In genomic region chr12:120264086-120264485, GRCh38 we compare ENCODE assay signal across 8 cellular contexts. TPM values are rescaled to one million over a fixed set of nuclear protein-coding genes. Genes with fewer than 3 reads are reported as not detected.
DNase-seq lines count a peak whose midpoint lies in the region; ATAC-seq and TF ChIP-seq lines count a peak whose summit lies in the region.

No MANE protein-coding gene starts in this region.

- DNase-seq in G401 (ENCODE audit: low spot score), result peak; percentile 34
- DNase-seq in adipocyte (ENCODE audit: low read depth), result peak; percentile 39
- peak in 2 of 3 donors; percentile 16 to 54 for DNase-seq in right cardiac atrium
- no peak for DNase-seq in sigmoid colon
- DNase-seq in NCI-H187 (lab: John Stamatoyannopoulos, UW), result no peak
- no peak for DNase-seq in DMS79 (lab: John Stamatoyannopoulos, UW)
- DNase-seq in NCI-H526 treated with DMSO at 0.1 percent for 48 hours (lab: John Stamatoyannopoulos, UW), result no peak

- H3K27me3 ChIP-seq in adipocyte (replicated peaks; ENCODE audit: control insufficient read depth, insufficient read depth, low read length) (no peaks in the 10 kb centered on the region), right cardiac atrium (ENCODE audit: control insufficient read depth, insufficient read depth) (no peaks in the 10 kb centered on the region), sigmoid colon (no peaks in the 10 kb centered on the region)

- intact Hi-C loops in right cardiac atrium (cut with DNase I), result loop anchor here in 2 of 4 donors (2.0 kb wide), 1 partner anchor 35 kb away; no protein-coding TSS in a partner anchor
- intact Hi-C loops in sigmoid colon (cut with DNase I), result loop anchor here (2.0 kb wide), 2 partner anchors 27 to 63 kb away; partner anchors contain the start of genes RNU4-2 and RPLP0

- TF ChIP-seq POLR2A in sigmoid colon (IDR thresholded peaks at IDR 0.05), result no peak

- H3K27ac ChIP-seq in right cardiac atrium (ENCODE audit: low read length), result peak overlapping the region; percentile 95
- H3K27ac ChIP-seq in sigmoid colon, result peak overlapping the region; percentile 88 to 96 (median 95)

- peak overlapping the region; percentile 88 for H3K9ac ChIP-seq in adipocyte (ENCODE audit: low read length)

- 17% methylated on average over 6 of the region's 6 CpGs for WGBS in right cardiac atrium
- 70 to 78% methylated on average over 6 of the region's 6 CpGs for WGBS in sigmoid colon, 2 donors

- ATAC-seq in right cardiac atrium, result peak; percentile 1 to 2
- ATAC-seq in HG02938 (IDR thresholded peaks at IDR 0.05; ENCODE audit: unreplicated experiment), result no peak

- in situ Hi-C loops in G401 (cut with HindIII; ENCODE audit: low sequenced_read_pairs), result no loop called here

- H3K4me3 ChIP-seq in adipocyte (ENCODE audit: low read length), result peak overlapping the region; percentile 93
- peak overlapping the region; percentile 96 for H3K4me3 ChIP-seq in right cardiac atrium (ENCODE audit: low read length)
- H3K4me3 ChIP-seq in sigmoid colon, result peak overlapping the region; percentile 86 to 99 (median 91)

- H3K36me3 ChIP-seq in adipocyte (ENCODE audit: control insufficient read depth, insufficient read depth, low read length, severe bottlenecking) (no peaks in the 10 kb centered on the region), sigmoid colon (no peaks in the 10 kb centered on the region)

- no peak for TF ChIP-seq EP300 in sigmoid colon (IDR thresholded peaks at IDR 0.05)

- no peak for TF ChIP-seq CTCF in sigmoid colon (IDR thresholded peaks at IDR 0.05)

- H3K4me1 ChIP-seq in adipocyte (ENCODE audit: control insufficient read depth, insufficient read depth, low read length) (peaks cover 47% of the 10 kb centered on the region), right cardiac atrium (ENCODE audit: control insufficient read depth, insufficient read depth, low read length) (peaks cover 18% of the 10 kb centered on the region), sigmoid colon (peaks cover 0 to 61% (median 58%) of the 10 kb centered on the region in 4 donors)

- H3K9me3 ChIP-seq in adipocyte (ENCODE audit: control insufficient read depth, low read length) (no peaks in the 10 kb centered on the region), right cardiac atrium (ENCODE audit: control insufficient read depth, low read length) (no peaks in the 10 kb centered on the region), sigmoid colon (no peaks in the 10 kb centered on the region)

RNA-seq across cellular contexts. Expression of gene PXN, which starts 1.4 kb away (rescaled TPM):
- 18.8 and 24.5 TPM in 2 replicates for total RNA-seq in G401 (2014; rRNA removed; shearing (Covaris generic))
- total RNA-seq in right cardiac atrium, result 10 to 100 TPM; 67.8 to 89.8 (median 80.2) TPM
- 77.3 TPM for polyA plus RNA-seq in right cardiac atrium
- total RNA-seq in sigmoid colon, result 100 to 1,000 TPM in 1 of 4 donors, 10 to 100 TPM in 3; 41.0 to 127 (median 42.7) TPM
- 100 to 1,000 TPM in 2 of 3 donors, 10 to 100 TPM in 1; 79.3 to 111 (median 101) TPM for polyA plus RNA-seq in sigmoid colon

RNA-seq across cellular contexts. Expression of gene RNU4-2, which starts 27.6 kb away (rescaled TPM):
- not detected in 2 replicates for total RNA-seq in G401 (2014; rRNA removed; shearing (Covaris generic))
- over 10,000 TPM; 12,754 to 31,201 (median 26,788) TPM for total RNA-seq in right cardiac atrium
- not detected for polyA plus RNA-seq in right cardiac atrium
- total RNA-seq in sigmoid colon, result under 1 TPM; under 0.01 TPM
- polyA plus RNA-seq in sigmoid colon, result not detected

RNA-seq across cellular contexts. Expression of gene RNU4-1, which starts 29.0 kb away (rescaled TPM):
- total RNA-seq in G401 (2014; rRNA removed; shearing (Covaris generic)), result not detected in 2 replicates
- 1,000 to 10,000 TPM; 1,094 to 5,230 (median 2,674) TPM for total RNA-seq in right cardiac atrium
- polyA plus RNA-seq in right cardiac atrium, result not detected
- under 1 TPM in 3 of 4 donors, not detected in 1; under 0.01 TPM for total RNA-seq in sigmoid colon
- polyA plus RNA-seq in sigmoid colon, result not detected

RNA-seq across cellular contexts. Expression of gene SIRT4, which starts 38.0 kb away (rescaled TPM):
- 2.9 and 4.6 TPM in 2 replicates for total RNA-seq in G401 (2014; rRNA removed; shearing (Covaris generic))
- total RNA-seq in right cardiac atrium, result 1 to 10 TPM; 3.0 to 6.9 (median 6.2) TPM
- polyA plus RNA-seq in right cardiac atrium, result 6.0 TPM
- 1 to 10 TPM; 2.8 to 3.6 (median 3.2) TPM for total RNA-seq in sigmoid colon
- 1 to 10 TPM in 1 of 3 donors, under 1 TPM in 2; 0.69 to 1.2 (median 0.92) TPM for polyA plus RNA-seq in sigmoid colon

Comparison
In these comparisons a context has a peak if more than half of its experiments do, and no peak if none do; other contexts are left out.
1. DNase-seq: peak in G401 (single experiment), adipocyte (single experiment) and right cardiac atrium (2 of 3); none in sigmoid colon (single experiment), NCI-H187 (0 of 2), DMS79 (single experiment) and NCI-H526 treated with DMSO at 0.1 percent for 48 hours (single experiment).
2. RNA of gene RNU4-2, which starts 27.6 kb away (total RNA-seq): 12,754 to 31,201 TPM in right cardiac atrium; not detected in G401 and under 0.01 TPM in sigmoid colon; every median in the first group is over 1,000 times any median in the second.
3. RNA of gene RNU4-1, which starts 29.0 kb away (total RNA-seq): 1,094 to 5,230 TPM in right cardiac atrium; not detected in G401 and under 0.01 TPM in sigmoid colon; every median in the first group is over 1,000 times any median in the second.
4. Peak in every context shown above with its lines, with median percentiles within 50 percentile points of each other: H3K4me3 ChIP-seq.